Comparison of ENCODE assay signal across 37 cellular contexts in genomic region chr7:157415486-157415885, GRCh38.
"Had no signal": no experiment of that assay in that cellular context is flagged by ENCODE, and none has a peak within 500 bp of the region (broad histone marks: within the 10 kb centered on the region; RNA-seq: fewer than 3 reads in every experiment).

No MANE protein-coding gene starts in this region.

- H3K9me3 Mint-ChIP-seq: activated CD8-positive, alpha-beta T cell treated with anti-CD3 and anti-CD28 coated beads for 36 hours; activated naive CD8-positive, alpha-beta T cell treated with anti-CD3 and anti-CD28 coated beads for 36 hours; activated T-cell treated with anti-CD3 and anti-CD28 coated beads, Interleukin-2, amount 50 U/mL, for 72 hours; activated T-helper 17 cell treated with anti-CD3 and anti-CD28 coated beads, Interleukin-2, amount 50 U/mL, for 72 hours; T-cell had no signal

- DNase-seq: activated CD4-positive, alpha-beta T cell treated with anti-CD3 and anti-CD28 coated beads for 1 hour; activated CD4-positive, alpha-beta T cell treated with anti-CD3 and anti-CD28 coated beads for 48 hours; activated CD4-positive, alpha-beta T cell treated with anti-CD3 and anti-CD28 coated beads, Interleukin-2, amount 50 U/mL, for 4 hours; activated CD4-positive, CD25-positive, alpha-beta regulatory T cell; activated CD8-positive, alpha-beta T cell treated with anti-CD3 and anti-CD28 coated beads for 36 hours; activated effector memory CD4-positive, alpha-beta T cell treated with anti-CD3 and anti-CD28 coated beads, Interleukin-2, amount 50 U/mL, for 16 hours; activated naive CD4-positive, alpha-beta T cell; activated naive CD4-positive, alpha-beta T cell treated with anti-CD3 and anti-CD28 coated beads, Interleukin-2, amount 50 U/mL, for 16 hours; activated naive CD8-positive, alpha-beta T cell treated with anti-CD3 and anti-CD28 coated beads for 36 hours; activated T-cell treated with anti-CD3 and anti-CD28 coated beads, Interleukin-2, amount 50 U/mL, for 1 hour; activated T-cell treated with anti-CD3 and anti-CD28 coated beads, Interleukin-2, amount 50 U/mL, for 72 hours; amniotic stem cell; aorta; brain microvascular endothelial cell; Kasumi-1; KG1; MG63; NCI-H1048; NCI-H1436 treated with DMSO at 0.1 percent for 48 hours; NCI-H1694 treated with DMSO at 0.1 percent for 48 hours; NCI-H2029 treated with DMSO at 0.1 percent for 48 hours; NCI-H2107; NCI-H2171; NCI-H510A; NCI-H526; NCI-H748 treated with DMSO at 0.1 percent for 48 hours; NK-92 treated with Interleukin-12 subunit alpha and Interleukin-12 subunit beta, amount 100 ng/mL, for 24 hours; PC-3; Peyer's patch; RPMI8226; SIG-M5; T-cell; T-helper 17 cell; T-helper 9 cell had no signal

- H3K27me3 ChIP-seq: brain microvascular endothelial cell, MG63, Peyer's patch had no signal

- H3K27me3 Mint-ChIP-seq: activated CD8-positive, alpha-beta T cell treated with anti-CD3 and anti-CD28 coated beads for 36 hours; activated naive CD8-positive, alpha-beta T cell treated with anti-CD3 and anti-CD28 coated beads for 36 hours; activated T-helper 17 cell treated with anti-CD3 and anti-CD28 coated beads, Interleukin-2, amount 50 U/mL, for 72 hours; T-cell; T-helper 17 cell had no signal

- H3K4me3 Mint-ChIP-seq: activated CD8-positive, alpha-beta T cell treated with anti-CD3 and anti-CD28 coated beads for 36 hours; activated naive CD8-positive, alpha-beta T cell treated with anti-CD3 and anti-CD28 coated beads for 36 hours; activated T-cell treated with anti-CD3 and anti-CD28 coated beads, Interleukin-2, amount 50 U/mL, for 72 hours; activated T-helper 17 cell treated with anti-CD3 and anti-CD28 coated beads, Interleukin-2, amount 50 U/mL, for 72 hours; T-cell; T-helper 17 cell had no signal

- H3K27ac Mint-ChIP-seq: activated CD8-positive, alpha-beta T cell treated with anti-CD3 and anti-CD28 coated beads for 36 hours; activated naive CD8-positive, alpha-beta T cell treated with anti-CD3 and anti-CD28 coated beads for 36 hours; activated T-cell treated with anti-CD3 and anti-CD28 coated beads, Interleukin-2, amount 50 U/mL, for 72 hours; activated T-helper 17 cell treated with anti-CD3 and anti-CD28 coated beads, Interleukin-2, amount 50 U/mL, for 72 hours; T-cell; T-helper 17 cell had no signal

- H3K4me1 Mint-ChIP-seq: activated naive CD8-positive, alpha-beta T cell treated with anti-CD3 and anti-CD28 coated beads for 36 hours had no signal

- H3K4me3 ChIP-seq: MG63, Peyer's patch had no signal

- ATAC-seq: activated CD8-positive, alpha-beta T cell treated with anti-CD3 and anti-CD28 coated beads for 36 hours; activated T-cell treated with anti-CD3 and anti-CD28 coated beads, Interleukin-2, amount 50 U/mL, for 72 hours; activated T-helper 17 cell treated with anti-CD3 and anti-CD28 coated beads, Interleukin-2, amount 50 U/mL, for 72 hours; PC-3; SK-N-SH treated with all-trans-retinoic acid at 6 μM for 48 hours; T-cell; T-helper 17 cell had no signal

- H3K9me3 ChIP-seq: MG63, Peyer's patch had no signal

- H3K27ac ChIP-seq: brain microvascular endothelial cell, Peyer's patch, VCaP had no signal

- H3K4me1 ChIP-seq: Peyer's patch had no signal
